Comparison of ENCODE assay signal across 8 cellular contexts in genomic region chr5:135034186-135034962, GRCh38. TPM values are rescaled to one million over a fixed set of nuclear protein-coding genes. Genes with fewer than 3 reads are reported as not detected.
DNase-seq lines count a peak whose midpoint lies in the region; ATAC-seq and TF ChIP-seq lines count a peak whose summit lies in the region.

Gene PITX1 (minus strand): TSS chr5:135034228. CDS start chr5:135033881, 347 bp downstream.

- peaks cover 42% of the 10 kb centered on the region for H3K4me1 Mint-ChIP-seq in activated T-cell treated with anti-CD3 and anti-CD28 coated beads, Interleukin-2, amount 50 U/mL, for 4 hours (ENCODE audit: low read depth)

- peaks cover 80% of the 10 kb centered on the region for H3K27me3 Mint-ChIP-seq in activated T-cell treated with anti-CD3 and anti-CD28 coated beads, Interleukin-2, amount 50 U/mL, for 4 hours (ENCODE audit: low read depth)

- H3K27ac ChIP-seq in heart left ventricle (peak within 1 kb of the TSS in 1 of 12 donors; percentile 54), sigmoid colon (peak within 1 kb of the TSS; percentile 28 to 71 (median 44))

- no peak for TF ChIP-seq EP300 in sigmoid colon (IDR thresholded peaks at IDR 0.05)

- TF ChIP-seq POLR2A in heart left ventricle (IDR thresholded peaks at IDR 0.05) (no peak), sigmoid colon (IDR thresholded peaks at IDR 0.05) (no peak)

- WGBS in heart left ventricle, 4 donors = 5 to 18% (median 7%) methylated on average over 30 to 68 of the region's 71 CpGs
- WGBS in sigmoid colon, 2 donors = 1 to 4% methylated on average over 64 to 70 of the region's 71 CpGs

- H3K9me3 Mint-ChIP-seq in activated T-cell treated with anti-CD3 and anti-CD28 coated beads, Interleukin-2, amount 50 U/mL, for 4 hours = no peaks in the 10 kb centered on the region

- intact Hi-C loops in heart left ventricle (cut with DNase I) = no loop called here
- intact Hi-C loops in Right ventricle myocardium inferior (cut with DNase I) = loop anchor here (10.0 kb wide), 1 partner anchor 300 kb away; no protein-coding TSS in a partner anchor
- intact Hi-C loops in sigmoid colon (cut with DNase I) = loop anchor here (5.0 kb wide), 1 partner anchor 158 kb away; no protein-coding TSS in a partner anchor

- H3K9me3 ChIP-seq in heart left ventricle (no peaks in the 10 kb centered on the region), sigmoid colon (no peaks in the 10 kb centered on the region)

- H3K27me3 ChIP-seq in heart left ventricle = peaks cover 83 to 100% (median 95%) of the 10 kb centered on the region in 9 donors
- H3K27me3 ChIP-seq in sigmoid colon = peaks cover 85 to 100% (median 98%) of the 10 kb centered on the region in 3 donors

- H3K4me1 ChIP-seq in heart left ventricle (peaks cover 11 to 48% (median 28%) of the 10 kb centered on the region in 12 donors), sigmoid colon (peaks cover 0 to 54% (median 51%) of the 10 kb centered on the region in 4 donors)

- H3K36me3 ChIP-seq in heart left ventricle = no peaks in the 10 kb centered on the region
- no peaks in the 10 kb centered on the region for H3K36me3 ChIP-seq in sigmoid colon

- H3K4me3 ChIP-seq in heart left ventricle (peak within 1 kb of the TSS; percentile 21 to 54 (median 40)), sigmoid colon (peak within 1 kb of the TSS; percentile 11 to 56 (median 45))

- ATAC-seq in heart left ventricle = no peak
- ATAC-seq in Right ventricle myocardium inferior = no peak
- ATAC-seq in activated T-cell treated with anti-CD3 and anti-CD28 coated beads, Interleukin-2, amount 50 U/mL, for 4 hours = peak; percentile 11 to 23
- ATAC-seq in GM18520 (IDR thresholded peaks at IDR 0.05; ENCODE audit: unreplicated experiment) = no peak
- ATAC-seq in GM19328 (IDR thresholded peaks at IDR 0.05; ENCODE audit: unreplicated experiment) = no peak

- no peaks in the 10 kb centered on the region for H3K36me3 Mint-ChIP-seq in activated T-cell treated with anti-CD3 and anti-CD28 coated beads, Interleukin-2, amount 50 U/mL, for 4 hours (ENCODE audit: insufficient read depth)

- DNase-seq in heart left ventricle (peak in 1 of 5 donors; percentile 44), Right ventricle myocardium inferior (ENCODE audit: missing footprints) (no peak), NCI-H2196 treated with DMSO at 0.1 percent for 48 hours (lab: John Stamatoyannopoulos, UW; ENCODE audit: unreplicated experiment) (peak; percentile 18), glomerular visceral epithelial cell (ENCODE audit: extremely low spot score) (peak; percentile 17), sigmoid colon (no peak)
- DNase-seq in activated T-cell treated with anti-CD3 and anti-CD28 coated beads, Interleukin-2, amount 50 U/mL, for 4 hours = no peak

- peak within 1 kb of the TSS; percentile 71 for H3K4me3 Mint-ChIP-seq in activated T-cell treated with anti-CD3 and anti-CD28 coated beads, Interleukin-2, amount 50 U/mL, for 4 hours

- TF ChIP-seq CTCF in heart left ventricle (IDR thresholded peaks at IDR 0.05) (no peak), sigmoid colon (IDR thresholded peaks at IDR 0.05) (no peak)

RNA-seq across cellular contexts. Expression of gene PITX1, which starts in this region (rescaled TPM):
- under 1 TPM in 1 of 9 donors, not detected in 8; 0.39 TPM for total RNA-seq in heart left ventricle
- polyA plus RNA-seq in heart left ventricle = under 1 TPM in 1 of 2 donors, not detected in 1; 0.03 TPM
- not detected for total RNA-seq in Right ventricle myocardium inferior
- total RNA-seq in activated T-cell treated with anti-CD3 and anti-CD28 coated beads, Interleukin-2, amount 50 U/mL, for 4 hours = under 1 TPM in 2 of 3 donors, not detected in 1; 0.37 to 0.43 TPM
- 1 to 10 TPM; 1.6 to 5.8 (median 3.5) TPM for total RNA-seq in sigmoid colon
- 1 to 10 TPM; 6.0 to 7.2 (median 6.3) TPM for polyA plus RNA-seq in sigmoid colon

Comparison
In these comparisons a context has a peak if more than half of its experiments do, and no peak if none do; other contexts are left out.
1. RNA of gene PITX1 (polyA plus RNA-seq): 6.0 to 7.2 TPM in sigmoid colon; 0.03 TPM in heart left ventricle; every median in the first group is over 4 times any median in the second.
2. intact Hi-C loops: an anchor here in Right ventricle myocardium inferior (10.0 kb wide) and sigmoid colon (5.0 kb wide); none called in heart left ventricle.
3. Peak in ATAC-seq in activated T-cell treated with anti-CD3 and anti-CD28 coated beads, Interleukin-2, amount 50 U/mL, for 4 hours; RNA of the gene not detected or under 1 TPM.
4. DNase-seq: peak in NCI-H2196 treated with DMSO at 0.1 percent for 48 hours (single experiment) and glomerular visceral epithelial cell (single experiment); none in Right ventricle myocardium inferior (single experiment), activated T-cell treated with anti-CD3 and anti-CD28 coated beads, Interleukin-2, amount 50 U/mL, for 4 hours (single experiment) and sigmoid colon (single experiment).